1 cellular context compared by ENCODE assay signal in the genomic region with DNA sequence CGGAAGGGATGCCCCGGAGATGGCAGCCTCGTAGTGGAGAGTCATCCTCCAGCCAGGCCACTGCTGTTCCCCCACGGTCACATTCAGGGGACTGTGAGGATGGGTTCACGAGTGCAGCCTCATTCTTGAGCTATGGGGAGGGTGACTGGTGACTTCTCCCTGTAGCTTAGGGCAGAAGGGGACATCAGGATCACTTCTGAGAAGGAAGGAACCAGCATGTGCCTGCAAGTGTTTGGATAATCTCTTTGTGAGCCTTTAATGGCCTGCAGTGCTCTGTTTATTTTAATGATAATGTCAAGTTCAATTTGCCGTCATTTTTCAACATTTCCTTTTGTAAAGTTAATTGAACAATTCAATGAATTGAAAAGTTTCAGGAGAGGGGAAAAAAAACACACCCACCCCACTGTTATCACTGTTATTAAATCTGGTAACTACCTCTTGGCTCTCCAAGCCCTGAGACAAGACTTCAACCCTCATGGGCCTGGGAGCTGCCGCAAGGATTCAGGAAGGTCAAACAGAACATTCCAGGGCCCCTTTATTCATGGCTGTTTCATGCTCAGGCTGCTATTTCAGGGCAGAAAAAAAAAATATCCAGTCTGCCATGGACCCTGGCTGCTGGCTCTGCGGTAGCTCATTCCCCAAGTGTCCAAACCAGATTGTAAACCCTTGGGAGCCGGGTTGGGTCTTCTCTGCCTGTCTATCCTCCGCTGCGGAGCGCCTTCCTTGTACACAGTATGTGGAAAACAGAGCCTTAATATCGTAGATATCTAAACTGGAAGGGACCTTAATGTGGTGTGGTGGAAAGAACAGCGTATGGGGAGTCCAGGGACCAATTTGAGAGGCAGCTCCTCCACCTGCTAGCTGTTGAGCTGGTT.
TF ChIP-seq lines count a peak whose summit lies in the region.

No MANE protein-coding gene starts in this region.

TF ChIP-seq in GM23338, 12 proteins besides CTCF, POLR2A, EP300 and RAD21 (continued from another document):
- TF ChIP-seq, protein P1, sequence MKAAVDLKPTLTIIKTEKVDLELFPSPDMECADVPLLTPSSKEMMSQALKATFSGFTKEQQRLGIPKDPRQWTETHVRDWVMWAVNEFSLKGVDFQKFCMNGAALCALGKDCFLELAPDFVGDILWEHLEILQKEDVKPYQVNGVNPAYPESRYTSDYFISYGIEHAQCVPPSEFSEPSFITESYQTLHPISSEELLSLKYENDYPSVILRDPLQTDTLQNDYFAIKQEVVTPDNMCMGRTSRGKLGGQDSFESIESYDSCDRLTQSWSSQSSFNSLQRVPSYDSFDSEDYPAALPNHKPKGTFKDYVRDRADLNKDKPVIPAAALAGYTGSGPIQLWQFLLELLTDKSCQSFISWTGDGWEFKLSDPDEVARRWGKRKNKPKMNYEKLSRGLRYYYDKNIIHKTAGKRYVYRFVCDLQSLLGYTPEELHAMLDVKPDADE (IDR thresholded peaks at IDR 0.05) = no peak
